Comparison of ENCODE assay signal across 1 cellular context in the genomic region with DNA sequence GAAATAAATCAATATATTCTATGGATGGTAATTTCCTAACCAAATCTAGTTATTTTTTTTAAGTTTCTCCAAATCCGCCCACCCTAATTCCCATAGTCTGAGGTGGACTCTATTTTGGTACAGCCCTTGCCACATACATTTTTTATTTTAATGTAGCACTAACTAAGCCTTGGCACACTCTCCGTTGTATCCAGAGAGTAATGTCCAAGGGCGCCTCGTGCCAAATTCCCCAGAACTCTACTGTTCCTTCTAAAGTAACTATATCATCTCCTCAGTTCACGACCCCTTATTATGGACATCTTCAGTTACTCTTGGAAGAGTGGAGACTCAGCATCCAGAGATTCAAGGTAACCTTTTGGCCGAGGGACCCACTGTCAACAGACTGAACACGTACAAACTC.
TF ChIP-seq lines count a peak whose summit lies in the region.

No MANE protein-coding gene starts in this region.

TF ChIP-seq in IMR-90, 13 proteins besides CTCF, POLR2A, EP300 and RAD21:
- TF ChIP-seq RFX5 (IDR thresholded peaks at IDR 0.05; ENCODE audit: low read depth, low read length) (no peak), MAFK (IDR thresholded peaks at IDR 0.05; ENCODE audit: low read depth, low read length) (no peak), RCOR1 (IDR thresholded peaks at IDR 0.05; ENCODE audit: insufficient replicate concordance, low read length) (no peak), BHLHE40 (IDR thresholded peaks at IDR 0.05; ENCODE audit: low read depth, low read length) (no peak), CHD1 (IDR thresholded peaks at IDR 0.05; ENCODE audit: low read depth, low read length) (no peak), SMC3 (IDR thresholded peaks at IDR 0.05; ENCODE audit: low read depth, low read length) (no peak), MAZ (IDR thresholded peaks at IDR 0.05; ENCODE audit: borderline replicate concordance, low read depth, low read length) (no peak)
- TF ChIP-seq, protein P1, sequence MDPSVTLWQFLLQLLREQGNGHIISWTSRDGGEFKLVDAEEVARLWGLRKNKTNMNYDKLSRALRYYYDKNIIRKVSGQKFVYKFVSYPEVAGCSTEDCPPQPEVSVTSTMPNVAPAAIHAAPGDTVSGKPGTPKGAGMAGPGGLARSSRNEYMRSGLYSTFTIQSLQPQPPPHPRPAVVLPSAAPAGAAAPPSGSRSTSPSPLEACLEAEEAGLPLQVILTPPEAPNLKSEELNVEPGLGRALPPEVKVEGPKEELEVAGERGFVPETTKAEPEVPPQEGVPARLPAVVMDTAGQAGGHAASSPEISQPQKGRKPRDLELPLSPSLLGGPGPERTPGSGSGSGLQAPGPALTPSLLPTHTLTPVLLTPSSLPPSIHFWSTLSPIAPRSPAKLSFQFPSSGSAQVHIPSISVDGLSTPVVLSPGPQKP (IDR thresholded peaks at IDR 0.05; ENCODE audit: borderline replicate concordance, low read depth, low read length): no peak
